Comparison of ENCODE assay signal across 1 cellular context in genomic region chr19:799076-799881, GRCh38.
TF ChIP-seq lines count a peak whose summit lies in the region.

No MANE protein-coding gene starts in this region.

TF ChIP-seq in GM12878, 131 proteins besides CTCF, POLR2A, EP300 and RAD21:
- peak; percentile 17; the same call in 1 of the 2 replicates for TF ChIP-seq NR2F1 (conservative IDR thresholded peaks at IDR 0.05)
- TF ChIP-seq POLR2AphosphoS5 (IDR thresholded peaks at IDR 0.05; ENCODE audit: low read length): 0 out of 2 replicates have a peak, but pooled peaks have one; percentile 24
- TF ChIP-seq ZZZ3 (IDR thresholded peaks at IDR 0.05; ENCODE audit: control insufficient read depth, insufficient read length, low read depth): no peak
TF ChIP-seq in GM12878: peak in this region for 2.
